24 cellular contexts compared by ENCODE assay signal in genomic region chr15:41899854-41900442, GRCh38. TPM values are rescaled to one million over a fixed set of nuclear protein-coding genes. Genes with fewer than 3 reads are reported as not detected.
DNase-seq lines count a peak whose midpoint lies in the region; ATAC-seq, FAIRE-seq and TF ChIP-seq lines count a peak whose summit lies in the region.
"Had no signal": no experiment of that assay in that cellular context is flagged by ENCODE, and none has a peak within 500 bp of the region (broad histone marks: within the 10 kb centered on the region; RNA-seq: fewer than 3 reads in every experiment).

No MANE protein-coding gene starts in this region.

- no peaks in the 10 kb centered on the region for H3K27me3 ChIP-seq in naive thymus-derived CD4-positive, alpha-beta T cell (ENCODE audit: control insufficient read depth in 2 of 2, insufficient read depth in 2 of 2, low read length in 2 of 2)
- H3K27me3 ChIP-seq: adrenal gland, BE2C, breast epithelium, stomach had no signal

- ATAC-seq in T-cell (replicated peaks in 1 of 4): no peak
- ATAC-seq in naive thymus-derived CD4-positive, alpha-beta T cell: no peak
- ATAC-seq in GM19467 (IDR thresholded peaks at IDR 0.05; ENCODE audit: unreplicated experiment): no peak

- TF ChIP-seq POLR2A in GM12891 (IDR thresholded peaks at IDR 0.05; ENCODE audit: low read depth, low read length): 0 out of 2 replicates have a peak, but pooled peaks have one; percentile 35

- POLR2A ChIA-PET in T-cell (lab: Charles Lee): no interaction called here
- POLR2A ChIA-PET in naive thymus-derived CD4-positive, alpha-beta T cell (lab: Charles Lee): interaction anchor here (1.3 to 5.9 kb wide), 3 partner anchors 9 to 126 kb away, joined by 3 to 41 read pairs (median 3); partner anchors contain the start of gene MAPKBP1

- H3K4me3 ChIP-seq in naive thymus-derived CD4-positive, alpha-beta T cell (ENCODE audit: low read length): no peak overlapping the region
- H3K4me3 ChIP-seq: adrenal gland, breast epithelium, PC-9, stomach had no signal

- H3K4me1 ChIP-seq in naive thymus-derived CD4-positive, alpha-beta T cell (ENCODE audit: control insufficient read depth in 2 of 2, insufficient read depth in 2 of 2, low read length in 2 of 2): peaks cover 7 to 17% of the 10 kb centered on the region in 2 donors

- CTCF ChIA-PET in T-cell (lab: Charles Lee): interaction anchor here in 1 of 2 donors (0.5 kb wide), 2 partner anchors 96 to 365 kb away, joined by 3 read pairs; no protein-coding TSS in a partner anchor
- CTCF ChIA-PET in naive thymus-derived CD4-positive, alpha-beta T cell (lab: Charles Lee): interaction anchor here (0.6 to 6.0 kb wide), 2 partner anchors 71 to 126 kb away, joined by 3 to 90 read pairs; partner anchors contain the start of gene MAPKBP1

- H3K36me3 Mint-ChIP-seq in T-cell: peaks cover 21% of the 10 kb centered on the region
- peaks cover 0 to 18% (median 0%) of the 10 kb centered on the region in 5 donors for H3K36me3 Mint-ChIP-seq in naive thymus-derived CD4-positive, alpha-beta T cell

- H3K4me1 Mint-ChIP-seq in T-cell: peaks cover 15 to 28% (median 21%) of the 10 kb centered on the region in 3 donors
- H3K4me1 Mint-ChIP-seq in naive thymus-derived CD4-positive, alpha-beta T cell: peaks cover 12 to 40% (median 22%) of the 10 kb centered on the region in 7 donors

- H3K27ac Mint-ChIP-seq in T-cell: peak overlapping the region; percentile 45 to 61
- peak overlapping the region in 5 of 9 donors; percentile 26 to 74 (median 43) for H3K27ac Mint-ChIP-seq in naive thymus-derived CD4-positive, alpha-beta T cell
- H3K27ac Mint-ChIP-seq: type B pancreatic cell had no signal

- H3K27ac ChIP-seq in naive thymus-derived CD4-positive, alpha-beta T cell (ENCODE audit: low read depth, low read length): no peak overlapping the region
- H3K27ac ChIP-seq: adrenal gland, breast epithelium, PC-9, stomach had no signal

- intact Hi-C loops in naive thymus-derived CD4-positive, alpha-beta T cell (cut with micrococcal nuclease): loop anchor here (5.0 to 10.0 kb wide), 2 partner anchors 48 to 435 kb away; no protein-coding TSS in a partner anchor

- H3K9me3 Mint-ChIP-seq in T-cell: no peaks in the 10 kb centered on the region
- no peaks in the 10 kb centered on the region for H3K9me3 Mint-ChIP-seq in naive thymus-derived CD4-positive, alpha-beta T cell
- H3K9me3 Mint-ChIP-seq: type B pancreatic cell had no signal

- H3K36me3 ChIP-seq in naive thymus-derived CD4-positive, alpha-beta T cell (ENCODE audit: control insufficient read depth in 2 of 3, insufficient read depth in 3 of 3, low read length in 3 of 3): peaks cover 0 to 8% (median 0%) of the 10 kb centered on the region in 3 experiments
- H3K36me3 ChIP-seq: BE2C, breast epithelium had no signal

- DNase-seq in NCI-H82 (lab: John Stamatoyannopoulos, UW): peak; percentile 80
- DNase-seq in NCI-H82 treated with DMSO at 0.1 percent for 48 hours (lab: John Stamatoyannopoulos, UW; ENCODE audit: unreplicated experiment): no peak
- DNase-seq in GM12891 (ENCODE audit: insufficient read length, low spot score): no peak
- no peak for DNase-seq in T-cell
- DNase-seq in naive thymus-derived CD4-positive, alpha-beta T cell: no peak
- DNase-seq in dermis blood vessel endothelial cell: no peak
- no peak for DNase-seq in cortex of kidney (lab: John Stamatoyannopoulos, UW)
- DNase-seq: 8988T; activated CD4-positive, alpha-beta T cell treated with anti-CD3 and anti-CD28 coated beads for 4 hours; activated CD8-positive, alpha-beta memory T cell treated with anti-CD3 and anti-CD28 coated beads, Interleukin-2, amount 50 U/mL, for 4 hours; activated effector memory CD4-positive, alpha-beta T cell treated with anti-CD3 and anti-CD28 coated beads, Interleukin-2, amount 50 U/mL, for 16 hours; adrenal gland; BE2C; erythroblast; foreskin melanocyte; HCEC 1CT; mesenchymal stem cell; NCI-H1048; NCI-H2107; PC-9; stomach had no signal

- no peak for FAIRE-seq in GM12891 (lab: Jason Lieb, UNC)

- no peaks in the 10 kb centered on the region for H3K27me3 Mint-ChIP-seq in T-cell
- no peaks in the 10 kb centered on the region for H3K27me3 Mint-ChIP-seq in naive thymus-derived CD4-positive, alpha-beta T cell
- H3K27me3 Mint-ChIP-seq: type B pancreatic cell had no signal

- H3K9me3 ChIP-seq in naive thymus-derived CD4-positive, alpha-beta T cell (ENCODE audit: control insufficient read depth in 2 of 3, low read length in 3 of 3): no peaks in the 10 kb centered on the region
- H3K9me3 ChIP-seq: adrenal gland, BE2C, breast epithelium, stomach had no signal

- no peak overlapping the region for H3K4me3 Mint-ChIP-seq in T-cell
- no peak overlapping the region for H3K4me3 Mint-ChIP-seq in naive thymus-derived CD4-positive, alpha-beta T cell
- H3K4me3 Mint-ChIP-seq: type B pancreatic cell had no signal

TF ChIP-seq in GM12891, 5 proteins besides CTCF, POLR2A, EP300 and RAD21:
- TF ChIP-seq TAF1 (IDR thresholded peaks at IDR 0.05; ENCODE audit: low read depth, low read length) (no peak), PAX5 (IDR thresholded peaks at IDR 0.05; ENCODE audit: insufficient read depth, low read length, severe bottlenecking) (no peak), POU2F2 (IDR thresholded peaks at IDR 0.05; ENCODE audit: low read depth, low read length) (no peak), POLR2AphosphoS5 (IDR thresholded peaks at IDR 0.05; ENCODE audit: low read depth, low read length) (0 out of 2 replicates have a peak, but pooled peaks have one; percentile 6), SPI1 (IDR thresholded peaks at IDR 0.05; ENCODE audit: low read depth, low read length) (no peak)

RNA-seq across cellular contexts. Expression of gene SPTBN5, which starts 6.1 kb away (rescaled TPM):
- 0.08 TPM for polyA plus RNA-seq in GM12891 (2012; ENCODE audit: low read depth, missing spikeins)
- 1 to 10 TPM; 1.0 to 4.0 (median 2.2) TPM for total RNA-seq in T-cell
- 1 to 10 TPM; 1.4 to 2.7 (median 1.9) TPM for total RNA-seq in naive thymus-derived CD4-positive, alpha-beta T cell
- under 1 TPM in 1 of 2 donors, not detected in 1; 0.12 TPM for polyA plus RNA-seq in naive thymus-derived CD4-positive, alpha-beta T cell
- 3.2 and 11.1 TPM in 2 replicates for total RNA-seq in dermis blood vessel endothelial cell
